1 cellular context compared by ENCODE assay signal in genomic region chr13:37919329-37919880, GRCh38.
TF ChIP-seq lines count a peak whose summit lies in the region.

No MANE protein-coding gene starts in this region.

TF ChIP-seq in SK-N-SH, 30 proteins besides CTCF, POLR2A, EP300 and RAD21 (continued from another document):
- TF ChIP-seq USF1 (IDR thresholded peaks at IDR 0.05; ENCODE audit: borderline replicate concordance, low read depth) (no peak), JUND (IDR thresholded peaks at IDR 0.05) (no peak), RCOR1 (IDR thresholded peaks at IDR 0.05; ENCODE audit: low read length) (no peak), YY1 (IDR thresholded peaks at IDR 0.05; ENCODE audit: low read depth) (no peak), TEAD4 (IDR thresholded peaks at IDR 0.05; ENCODE audit: borderline replicate concordance, insufficient read depth) (no peak), MAX (IDR thresholded peaks at IDR 0.05; ENCODE audit: low read depth) (no peak)
TF ChIP-seq in SK-N-SH: peak in this region for 0.
